Comparison of ENCODE assay signal across 8 cellular contexts in genomic region chr12:108768591-108769500, GRCh38. TPM values are rescaled to one million over a fixed set of nuclear protein-coding genes. Genes with fewer than 3 reads are reported as not detected.
DNase-seq lines count a peak whose midpoint lies in the region; ATAC-seq, FAIRE-seq and TF ChIP-seq lines count a peak whose summit lies in the region.

No MANE protein-coding gene starts in this region.

- no peak for FAIRE-seq in GM12878 (lab: Jason Lieb, UNC)
- no peak for FAIRE-seq in HepG2 (lab: Jason Lieb, UNC)

- no peaks in the 10 kb centered on the region for H3K9me3 ChIP-seq in GM12878 (replicated peaks; ENCODE audit: control insufficient read depth, insufficient read depth, low read length)
- no peaks in the 10 kb centered on the region for H3K9me3 ChIP-seq in HepG2 (ENCODE audit: low read length)

- RAD21 ChIA-PET in GM12878 (lab: Charles Lee; ENCODE audit: unreplicated experiment) = interaction anchor here (1.2 to 2.9 kb wide), 5 partner anchors 82 to 182 kb away, joined by 3 to 14 read pairs (median 3); no protein-coding TSS in a partner anchor

- CTCF ChIA-PET in GM12878 (lab: Yijun Ruan, JAX) = interaction anchor here (0.6 to 4.6 kb wide), 9 partner anchors 10 to 192 kb away, joined by 3 to 23 read pairs (median 4); no protein-coding TSS in a partner anchor
- CTCF ChIA-PET in HepG2 (lab: Yijun Ruan, JAX; ENCODE audit: low intra/inter-chr PET ratio, low total read pairs) = no interaction called here
- CTCF ChIA-PET in HEK293T (lab: Yijun Ruan, JAX) = interaction anchor here (0.5 to 0.6 kb wide), 2 partner anchors 36 to 117 kb away, joined by 3 read pairs; no protein-coding TSS in a partner anchor

- in situ Hi-C loops in GM12878 (cut with MboI) = no loop called here
- in situ Hi-C loops in HepG2 (cut with HindIII; ENCODE audit: extremely low pct_ligation_motif_present, low pct_unique_long_range_greater_than_20kb) = no loop called here

- H3K4me3 ChIP-seq in GM12878 (0 out of 2 replicates have a peak overlapping the region, but pooled peaks have one; percentile 10), HepG2 (replicated peaks in 1 of 3; ENCODE audit: insufficient read depth in 1 of 3, low read depth in 2 of 3, low read length in 3 of 3) (peak overlapping the region; percentile 53 to 82 (median 66)), urinary bladder (ENCODE audit: low read depth, low read length) (peak overlapping the region; percentile 4)

- no peaks in the 10 kb centered on the region for H3K36me3 ChIP-seq in GM12878 (ENCODE audit: control insufficient read depth in 2 of 2, insufficient read depth in 2 of 2, low read length in 1 of 2)
- H3K36me3 ChIP-seq in HepG2 (replicated peaks in 1 of 2; ENCODE audit: control insufficient read depth in 1 of 2, insufficient read depth in 2 of 2, low read length in 2 of 2) = no peaks in the 10 kb centered on the region
- no peaks in the 10 kb centered on the region for H3K36me3 ChIP-seq in urinary bladder (ENCODE audit: insufficient read depth)

- H3K4me1 ChIP-seq in GM12878 (ENCODE audit: control insufficient read depth, insufficient read depth, low read length) (peaks cover 29% of the 10 kb centered on the region), HepG2 (ENCODE audit: insufficient read depth, low read length) (peaks cover 89% of the 10 kb centered on the region), urinary bladder (ENCODE audit: insufficient read depth) (peaks cover 3% of the 10 kb centered on the region)

- H3K27ac ChIP-seq in GM12878 (ENCODE audit: control insufficient read depth, insufficient read depth) = no peak overlapping the region
- H3K27ac ChIP-seq in HepG2 (ENCODE audit: extremely low read length, insufficient read depth, low read length) = no peak overlapping the region
- no peak overlapping the region for H3K27ac ChIP-seq in urinary bladder (ENCODE audit: low read depth)

- H3K4me2 ChIP-seq in GM12878 (ENCODE audit: control insufficient read depth, insufficient read depth) (peak overlapping the region; percentile 88), HepG2 (ENCODE audit: low read depth, low read length) (peak overlapping the region; percentile 88)

- H3K9ac ChIP-seq in GM12878 (ENCODE audit: control insufficient read depth, insufficient read depth, low read length) (no peak overlapping the region), HepG2 (ENCODE audit: insufficient read depth, low read depth, low read length) (peak overlapping the region; percentile 41)

- no peaks in the 10 kb centered on the region for H3K79me2 ChIP-seq in GM12878 (ENCODE audit: control insufficient read depth, insufficient read depth, low read length)
- H3K79me2 ChIP-seq in HepG2 (ENCODE audit: insufficient read depth, low read length) = no peaks in the 10 kb centered on the region

- ATAC-seq in GM12878 = peak; percentile 86
- peak; percentile 72 for ATAC-seq in HepG2
- no peak for ATAC-seq in GM21528 (IDR thresholded peaks at IDR 0.05; ENCODE audit: low FRiP score, unreplicated experiment)

- TF ChIP-seq POLR2A in GM12878 (IDR thresholded peaks at IDR 0.05; ENCODE audit: low read depth, low read length) (no peak), HepG2 (IDR thresholded peaks at IDR 0.05; ENCODE audit: insufficient read depth in 1 of 2, low read depth in 2 of 2, low read length in 2 of 2) (no peak)

- WGBS in GM12878 (ENCODE audit: insufficient coverage, insufficient replicate concordance, low lambda C conversion rate, missing lambda C conversion rate) = 5% methylated on average over 37 of the region's 40 CpGs
- WGBS in HepG2 (ENCODE audit: low lambda C conversion rate) = 26% methylated on average over 3 of the region's 40 CpGs
- 22% methylated on average over 40 of the region's 40 CpGs for WGBS in urinary bladder

- no peaks in the 10 kb centered on the region for H3K27me3 ChIP-seq in GM12878 (replicated peaks in 1 of 2; ENCODE audit: control insufficient read depth in 2 of 2, insufficient read depth in 2 of 2, low read length in 1 of 2)
- no peaks in the 10 kb centered on the region for H3K27me3 ChIP-seq in HepG2 (ENCODE audit: control insufficient read depth in 1 of 2, insufficient read depth in 2 of 2, low read length in 2 of 2)

- intact Hi-C loops in GM12878 (cut with micrococcal nuclease; ENCODE audit: unreplicated experiment) (no loop called here), HepG2 (cut with micrococcal nuclease; ENCODE audit: unreplicated experiment) (no loop called here)

- TF ChIP-seq CTCF in GM12878 (IDR thresholded peaks at IDR 0.05 in 2 of 3, conservative IDR thresholded peaks at IDR 0.05 in 1 of 3; ENCODE audit: control insufficient read depth in 2 of 3, extremely low read depth in 1 of 3, insufficient read depth in 1 of 3, low read depth in 3 of 3, low read length in 3 of 3) (0 out of 6 replicates have a peak, but pooled peaks of 1 of the 3 experiments have one; percentile 0), HepG2 (CRISPR knock-in tag; IDR thresholded peaks at IDR 0.05) (peak; percentile 43)

- SMC1A ChIA-PET in GM12878 (lab: Charles Lee; ENCODE audit: uncharacterized antibody, unreplicated experiment) = interaction anchor here (0.6 to 3.6 kb wide), 7 partner anchors 9 to 249 kb away, joined by 3 to 15 read pairs (median 3); no protein-coding TSS in a partner anchor

- POLR2A ChIA-PET in GM12878 (lab: Charles Lee) = interaction anchor here (0.6 to 1.0 kb wide), 2 partner anchors 8 to 134 kb away, joined by 4 read pairs; no protein-coding TSS in a partner anchor
- POLR2A ChIA-PET in HepG2 (lab: Yijun Ruan, JAX) = interaction anchor here (1.0 kb wide), 1 partner anchor 35 kb away, joined by 3 read pairs; no protein-coding TSS in a partner anchor
- POLR2A ChIA-PET in HEK293T (lab: Yijun Ruan, JAX) = no interaction called here

- peak in 2 of 3 experiments; percentile 84 to 89 for DNase-seq in NCI-H1417 (lab: John Stamatoyannopoulos, UW)
- no peak for DNase-seq in NCI-H1417 treated with DMSO at 0.1 percent for 48 hours (lab: John Stamatoyannopoulos, UW)
- peak; percentile 56 to 72 for DNase-seq in NCI-H1930 (lab: John Stamatoyannopoulos, UW)
- DNase-seq in GM12878 (ENCODE audit: low read depth, low spot score) = peak; percentile 17
- DNase-seq in HepG2 (ENCODE audit: low spot score) = peak; percentile 33
- no peak for DNase-seq in HEK293T (ENCODE audit: extremely low spot score)

- no peaks in the 10 kb centered on the region for H4K20me1 ChIP-seq in GM12878 (ENCODE audit: control insufficient read depth, insufficient read depth)
- no peaks in the 10 kb centered on the region for H4K20me1 ChIP-seq in HepG2 (ENCODE audit: insufficient read depth, low read length)

- no TSS peak for BruUV-seq in GM12878 (replicated peaks; lab: Mats Ljungman, UMichigan)
- BruUV-seq in HepG2 (replicated peaks; lab: Mats Ljungman, UMichigan) = no TSS peak

- TF ChIP-seq RAD21 in GM12878 (IDR thresholded peaks at IDR 0.05; ENCODE audit: insufficient read depth, low read depth, low read length) (no peak), HepG2 (CRISPR knock-in tag; IDR thresholded peaks at IDR 0.05) (peak; percentile 22; the same call in 1 of the 2 replicates)

- TF ChIP-seq EP300 in GM12878 (IDR thresholded peaks at IDR 0.05; ENCODE audit: borderline replicate concordance in 1 of 2, control insufficient read depth in 1 of 2, low read depth in 2 of 2, low read length in 2 of 2) (no peak), HepG2 (IDR thresholded peaks at IDR 0.05; ENCODE audit: low read depth in 2 of 2, low read length in 2 of 2) (no peak), HepG2 (CRISPR knock-in tag; IDR thresholded peaks at IDR 0.05; ENCODE audit: borderline replicate concordance) (no peak)

- H2AFZ ChIP-seq in GM12878 (ENCODE audit: control insufficient read depth, low read depth, low read length) = peak overlapping the region; percentile 46
- no peak overlapping the region for H2AFZ ChIP-seq in HepG2 (ENCODE audit: low read length)

RNA-seq across cellular contexts. Expression of gene CORO1C, which starts 37.5 kb away (rescaled TPM):
- 234 and 248 TPM in 2 replicates for total RNA-seq in GM12878 (2013; cell fraction: nucleolus; rRNA removed)
- 91.3 and 94.1 TPM in 2 replicates for total RNA-seq in GM12878 (2014; rRNA removed)
- 158 and 164 TPM in 2 replicates for total RNA-seq in GM12878 (2014; rRNA removed; fragmentation: Illumina TruSeq; extraction: Trizol)
- 208 and 212 TPM in 2 replicates for total RNA-seq in GM12878 (2021)
- polyA plus RNA-seq in GM12878 (2011; ENCODE audit: low read depth) = 59.8 TPM
- 204 and 254 TPM in 2 replicates for polyA plus RNA-seq in GM12878 (2011; rRNA removed)
- 168 and 182 TPM in 2 replicates for polyA plus RNA-seq in GM12878 (2011; cell fraction: cytosol; rRNA removed)
- 142 and 153 TPM in 2 replicates for polyA plus RNA-seq in GM12878 (2011; cell fraction: nucleus; rRNA removed)
- polyA plus RNA-seq in GM12878 (2012) = 76.4 and 96.1 TPM in 2 replicates
- 145 and 221 TPM in 2 replicates for polyA plus RNA-seq in GM12878 (2014; fragmentation: Illumina TruSeq; extraction: Trizol)
- polyA plus RNA-seq in GM12878 (2014; fragmentation: Nextera tagmentation; extraction: Ambion mirVana) = 10 to 100 TPM; 52.7 to 52.9 TPM
- polyA plus RNA-seq in GM12878 (2014; rRNA removed) = 152 and 178 TPM in 2 replicates
- 100 to 1,000 TPM; 202 to 203 TPM for polyA plus RNA-seq in GM12878 (2016; fragmentation: Nextera tagmentation; extraction: Ambion mirVana)
- polyA minus RNA-seq in GM12878 (2011; rRNA and poly(A)+ RNA removed) = 514 and 669 TPM in 2 replicates
- 86.2 and 126 TPM in 2 replicates for polyA minus RNA-seq in GM12878 (2011; cell fraction: cytosol; rRNA and poly(A)+ RNA removed)
- 89.3 and 119 TPM in 2 replicates for polyA minus RNA-seq in GM12878 (2011; cell fraction: nucleus; rRNA and poly(A)+ RNA removed)
- total RNA-seq in HepG2 (2016; rRNA removed; fragmentation: Illumina TruSeq; extraction: Trizol) = 73.7 and 128 TPM in 2 replicates
- 21.0 and 28.0 TPM in 2 replicates for total RNA-seq in HepG2 (2016; cell fraction: cytosol; rRNA removed; fragmentation: Illumina TruSeq; extraction: Trizol; ENCODE audit: low read depth)
- 70.7 and 135 TPM in 2 replicates for total RNA-seq in HepG2 (2016; cell fraction: insoluble cytoplasmic fraction; rRNA removed; fragmentation: Illumina TruSeq; extraction: Trizol)
- 29.9 and 30.4 TPM in 2 replicates for total RNA-seq in HepG2 (2016; cell fraction: membrane; rRNA removed; fragmentation: Illumina TruSeq; extraction: Trizol)
- 66.4 and 67.4 TPM in 2 replicates for total RNA-seq in HepG2 (2016; cell fraction: nucleus; rRNA removed; fragmentation: Illumina TruSeq; extraction: Trizol)
- polyA plus RNA-seq in HepG2 (2011; rRNA removed) = 116 and 131 TPM in 2 replicates
- 95.2 and 104 TPM in 2 replicates for polyA plus RNA-seq in HepG2 (2011; cell fraction: cytosol; rRNA removed)
- 66.8 and 86.4 TPM in 2 replicates for polyA plus RNA-seq in HepG2 (2011; cell fraction: nucleus; rRNA removed)
- 68.8 and 74.2 TPM in 2 replicates for polyA plus RNA-seq in HepG2 (2012)
- 5.3 and 6.6 TPM in 2 replicates for polyA plus RNA-seq in HepG2 (2016; cell fraction: cytosol; fragmentation: Illumina TruSeq; extraction: Trizol; ENCODE audit: low read depth)
- polyA plus RNA-seq in HepG2 (2016; cell fraction: insoluble cytoplasmic fraction; fragmentation: Illumina TruSeq; extraction: Trizol; ENCODE audit: low read depth) = 202 and 219 TPM in 2 replicates
- polyA plus RNA-seq in HepG2 (2016; cell fraction: membrane; fragmentation: Illumina TruSeq; extraction: Trizol; ENCODE audit: low read depth) = 17.3 and 18.7 TPM in 2 replicates
- polyA plus RNA-seq in HepG2 (2016; cell fraction: nucleus; fragmentation: Illumina TruSeq; extraction: Trizol; ENCODE audit: insufficient read depth, low read depth) = 93.1 and 94.0 TPM in 2 replicates
- polyA minus RNA-seq in HepG2 (2011; rRNA and poly(A)+ RNA removed; ENCODE audit: low replicate concordance) = 321 and 493 TPM in 2 replicates
- polyA minus RNA-seq in HepG2 (2011; cell fraction: cytosol; rRNA and poly(A)+ RNA removed) = 108 and 148 TPM in 2 replicates
- 132 and 144 TPM in 2 replicates for polyA minus RNA-seq in HepG2 (2011; cell fraction: nucleus; rRNA and poly(A)+ RNA removed)
- total RNA-seq in urinary bladder = 213 TPM
- 149 TPM for polyA plus RNA-seq in urinary bladder

Comparison
In these comparisons a context has a peak if more than half of its experiments do, and no peak if none do; other contexts are left out.
1. DNase-seq: peak in NCI-H1417 (2 of 3), NCI-H1930 (2 of 2), GM12878 (single experiment) and HepG2 (single experiment); none in NCI-H1417 treated with DMSO at 0.1 percent for 48 hours (single experiment) and HEK293T (single experiment).
2. H3K4me3 ChIP-seq: peak in every context shown above with its lines; median percentile 66 in HepG2; 10 in GM12878; 4 in urinary bladder.